ENCODE assay signal across 8 cellular contexts in the genomic region with DNA sequence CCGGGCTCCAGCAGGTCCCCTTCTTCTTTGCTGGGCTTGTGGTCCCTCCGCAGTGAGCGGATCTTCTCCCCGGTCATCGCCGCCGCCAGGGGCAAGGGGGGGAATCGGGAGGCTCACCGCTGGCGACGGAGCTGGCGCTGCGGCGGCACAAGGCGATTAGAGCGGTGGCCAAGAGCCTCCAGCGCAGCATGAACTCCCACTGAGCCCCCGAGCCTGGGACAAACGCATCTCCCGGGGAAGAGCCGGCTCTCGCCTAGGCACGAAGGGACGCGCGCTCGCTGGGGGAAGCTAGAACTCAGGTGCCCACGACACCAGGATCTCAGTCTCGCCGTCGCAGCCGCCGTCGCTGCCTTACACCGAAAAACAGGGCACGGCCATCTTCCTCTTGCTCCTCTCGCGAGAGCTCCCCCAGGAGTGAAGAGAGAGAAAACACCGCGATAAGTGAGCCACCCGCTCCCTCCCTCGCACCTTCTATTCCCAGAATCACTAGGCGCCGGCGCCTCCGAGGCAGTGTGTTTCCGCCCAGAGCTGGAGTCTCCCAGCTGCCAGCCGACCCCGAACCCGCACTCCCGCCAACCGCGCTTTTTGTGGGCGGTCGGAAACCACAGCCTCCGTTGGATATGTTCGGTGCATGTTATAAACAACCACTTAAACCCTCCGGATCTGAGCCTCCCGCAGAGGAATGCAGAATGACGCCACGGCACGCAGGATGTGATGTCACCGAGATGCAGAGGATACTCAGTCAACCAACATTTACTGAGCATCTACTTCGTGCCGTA. TPM values are rescaled to one million over a fixed set of nuclear protein-coding genes. Genes with fewer than 3 reads are reported as not detected.
DNase-seq lines count a peak whose midpoint lies in the region; ATAC-seq and TF ChIP-seq lines count a peak whose summit lies in the region.

Gene ANKRD13C (minus strand): TSS at position 391 of the 779 bp plus-strand sequence. CDS start 314 bp downstream, at position 77.

- no peaks in the 10 kb centered on the region for H3K27me3 ChIP-seq in ACC112 (ENCODE audit: insufficient read depth, low read length)
- H3K27me3 ChIP-seq in breast epithelium = no peaks in the 10 kb centered on the region
- H3K27me3 ChIP-seq in iPS-20b (ENCODE audit: insufficient read depth, low read length) = no peaks in the 10 kb centered on the region

- TF ChIP-seq CTCF in VCaP (conservative IDR thresholded peaks at IDR 0.05) (peak; percentile 23; the same call in 1 of the 2 replicates), breast epithelium (IDR thresholded peaks at IDR 0.05) (peak in 1 of 3 donors; percentile 6)

- TF ChIP-seq POLR2A in breast epithelium (IDR thresholded peaks at IDR 0.05) = peak; percentile 87

- intact Hi-C loops in breast epithelium (cut with DNase I; ENCODE audit: low total_unique reads) = no loop called here

- peaks cover 57% of the 10 kb centered on the region for H3K79me2 ChIP-seq in ACC112 (ENCODE audit: control insufficient read depth, insufficient read depth, low read length, unreplicated experiment)

- ATAC-seq in GM18868 (IDR thresholded peaks at IDR 0.05; ENCODE audit: unreplicated experiment) = peak; percentile 89
- ATAC-seq in HG03108 (IDR thresholded peaks at IDR 0.05; ENCODE audit: unreplicated experiment) = peak; percentile 93

- peak within 1 kb of the TSS; percentile 93 for H3K4me3 ChIP-seq in ACC112 (ENCODE audit: low read depth, low read length)
- peak within 1 kb of the TSS; percentile 74 to 94 (median 90) for H3K4me3 ChIP-seq in breast epithelium
- H3K4me3 ChIP-seq in iPS-20b (ENCODE audit: low read length) = peak within 1 kb of the TSS; percentile 97
- H3K4me3 ChIP-seq in skin epidermis = peak within 1 kb of the TSS; percentile 73 to 96 (median 91)

- peaks cover 3% of the 10 kb centered on the region; the same call in 1 of the 2 replicates for H3K36me3 ChIP-seq in ACC112 (ENCODE audit: insufficient read depth, low read length)
- H3K36me3 ChIP-seq in breast epithelium = no peaks in the 10 kb centered on the region
- H3K36me3 ChIP-seq in iPS-20b (ENCODE audit: insufficient read depth, low read depth, low read length) = 0 out of 2 replicates have a peak, but pooled peaks cover 6% of the 10 kb centered on the region

- H3K27ac ChIP-seq in ACC112 (ENCODE audit: low read depth, low read length) (peak within 1 kb of the TSS; percentile 89), VCaP (peak within 1 kb of the TSS; percentile 92), breast epithelium (peak within 1 kb of the TSS; percentile 89 to 94), iPS-20b (ENCODE audit: low read length) (peak within 1 kb of the TSS; percentile 95), skin epidermis (peak within 1 kb of the TSS; percentile 82 to 98 (median 94))

- H3K9me3 ChIP-seq in breast epithelium = no peaks in the 10 kb centered on the region
- no peaks in the 10 kb centered on the region for H3K9me3 ChIP-seq in iPS-20b (ENCODE audit: insufficient read depth, low read depth, low read length)

- peak; percentile 96 for DNase-seq in NCI-H2196 (lab: John Stamatoyannopoulos, UW; ENCODE audit: unreplicated experiment)
- peak; percentile 92 for DNase-seq in breast epithelium (ENCODE audit: low spot score in 2 of 2)

- H3K9ac ChIP-seq in iPS-20b (ENCODE audit: low read depth, low read length) = peak within 1 kb of the TSS; percentile 99

- H2AFZ ChIP-seq in ACC112 (ENCODE audit: low read length, unreplicated experiment) = peak within 1 kb of the TSS; percentile 91

- peaks cover 8% of the 10 kb centered on the region for H3K4me1 ChIP-seq in ACC112 (ENCODE audit: control insufficient read depth, insufficient read depth, low read length, unreplicated experiment)
- H3K4me1 ChIP-seq in breast epithelium = peaks cover 0 to 4% of the 10 kb centered on the region in 2 donors
- H3K4me1 ChIP-seq in iPS-20b (ENCODE audit: insufficient read depth, low read length) = peaks cover 13% of the 10 kb centered on the region; the same call in 1 of the 2 replicates

RNA-seq across cellular contexts. Expression of gene ANKRD13C, which starts in this region (rescaled TPM):
- 10 to 100 TPM; 20.8 to 29.9 (median 28.5) TPM for total RNA-seq in breast epithelium

Comparison
In these comparisons a context has a peak if more than half of its experiments do, and no peak if none do; other contexts are left out.
1. Peak in every context shown above with its lines: DNase-seq, ATAC-seq, H3K4me3 ChIP-seq and H3K27ac ChIP-seq.